Comparison of ENCODE assay signal across 13 cellular contexts in genomic region chr12:121892673-121893561, GRCh38. TPM values are rescaled to one million over a fixed set of nuclear protein-coding genes. Genes with fewer than 3 reads are reported as not detected.
DNase-seq lines count a peak whose midpoint lies in the region; ATAC-seq and TF ChIP-seq lines count a peak whose summit lies in the region.
"Had no signal": no experiment of that assay in that cellular context is flagged by ENCODE, and none has a peak within 500 bp of the region (broad histone marks: within the 10 kb centered on the region; RNA-seq: fewer than 3 reads in every experiment).

No MANE protein-coding gene starts in this region.

- TF ChIP-seq CTCF in PC-3 (conservative IDR thresholded peaks at IDR 0.05; ENCODE audit: low read depth, low read length) (no peak), endodermal cell (conservative IDR thresholded peaks at IDR 0.05) (no peak), type B pancreatic cell (conservative IDR thresholded peaks at IDR 0.05) (no peak)

- H2AFZ ChIP-seq in PC-3 (ENCODE audit: low read length), result no peak overlapping the region

- CTCF ChIA-PET in activated naive CD4-positive, alpha-beta T cell treated with anti-CD3 and anti-CD28 coated beads for 36 hours (lab: Charles Lee), result interaction anchor here (0.6 to 2.1 kb wide), 8 partner anchors 25 to 185 kb away, joined by 3 to 14 read pairs (median 5); partner anchors contain the start of genes CFAP251, RHOF and TMEM120B
- CTCF ChIA-PET in PC-3 (lab: Charles Lee), result interaction anchor here (0.5 to 1.6 kb wide), 5 partner anchors 31 to 127 kb away, joined by 3 to 11 read pairs (median 5); no protein-coding TSS in a partner anchor

- H3K9me3 Mint-ChIP-seq in activated naive CD4-positive, alpha-beta T cell treated with anti-CD3 and anti-CD28 coated beads for 36 hours, result no peaks in the 10 kb centered on the region
- H3K9me3 Mint-ChIP-seq in endodermal cell (peaks cover 2% of the 10 kb centered on the region), type B pancreatic cell (no peaks in the 10 kb centered on the region)

- no peaks in the 10 kb centered on the region for H3K9me2 ChIP-seq in PC-3 (replicated peaks; ENCODE audit: low read length)

- peaks cover 12% of the 10 kb centered on the region; the same call in 1 of the 2 replicates for H4K20me1 ChIP-seq in PC-3 (ENCODE audit: low read length)

- H3F3A ChIP-seq in PC-3 (ENCODE audit: low read length, unreplicated experiment), result peaks cover 5% of the 10 kb centered on the region

- H3K9ac ChIP-seq in PC-3 (ENCODE audit: low read length), result no peak overlapping the region
- no peak overlapping the region for H3K9ac ChIP-seq in endodermal cell (ENCODE audit: extremely low read depth, low read length, poor library complexity, severe bottlenecking)

- peak overlapping the region; percentile 83 for H3K27ac Mint-ChIP-seq in activated naive CD4-positive, alpha-beta T cell treated with anti-CD3 and anti-CD28 coated beads for 36 hours
- no peak overlapping the region for H3K27ac Mint-ChIP-seq in endodermal cell
- H3K27ac Mint-ChIP-seq in type B pancreatic cell, result peak overlapping the region; percentile 86

- POLR2A ChIA-PET in PC-3 (lab: Charles Lee; ENCODE audit: unreplicated experiment), result interaction anchor here (0.6 kb wide), 1 partner anchor 93 kb away, joined by 5 read pairs; no protein-coding TSS in a partner anchor

- peaks cover 24% of the 10 kb centered on the region for H3K36me3 Mint-ChIP-seq in activated naive CD4-positive, alpha-beta T cell treated with anti-CD3 and anti-CD28 coated beads for 36 hours (ENCODE audit: low read depth)
- H3K36me3 Mint-ChIP-seq in endodermal cell (ENCODE audit: low read depth) (peaks cover 36% of the 10 kb centered on the region), type B pancreatic cell (peaks cover 14% of the 10 kb centered on the region)

- H3K36me3 ChIP-seq in PC-3 (ENCODE audit: low read depth, low read length), result peaks cover 33% of the 10 kb centered on the region
- peaks cover 37% of the 10 kb centered on the region for H3K36me3 ChIP-seq in endodermal cell (ENCODE audit: control insufficient read depth, insufficient read depth, low read length)

- H3K4me1 ChIP-seq in PC-3 (ENCODE audit: insufficient read depth, low read length), result peaks cover 30% of the 10 kb centered on the region
- H3K4me1 ChIP-seq in endodermal cell (ENCODE audit: control insufficient read depth, insufficient read depth, low read length), result peaks cover 11% of the 10 kb centered on the region

- no peaks in the 10 kb centered on the region for H3K27me3 ChIP-seq in PC-3 (ENCODE audit: low read length)
- H3K27me3 ChIP-seq in endodermal cell (ENCODE audit: control insufficient read depth, insufficient read depth, low read length, poor library complexity, severe bottlenecking), result no peaks in the 10 kb centered on the region

- peak; percentile 14 for ATAC-seq in PC-3
- no peak for ATAC-seq in HG03457 (IDR thresholded peaks at IDR 0.05; ENCODE audit: unreplicated experiment)

- 94% methylated on average over 13 of the region's 13 CpGs for WGBS in endodermal cell (ENCODE audit: insufficient coverage in 1 of 2, insufficient read length in 1 of 2), 2 experiments

- peaks cover 48% of the 10 kb centered on the region for H3K4me1 Mint-ChIP-seq in activated naive CD4-positive, alpha-beta T cell treated with anti-CD3 and anti-CD28 coated beads for 36 hours (ENCODE audit: low read depth)
- H3K4me1 Mint-ChIP-seq in endodermal cell (peaks cover 27% of the 10 kb centered on the region), type B pancreatic cell (ENCODE audit: unreplicated experiment) (peaks cover 33% of the 10 kb centered on the region)

- no TSS peak for BruUV-seq in PC-3 (replicated peaks; lab: Mats Ljungman, UMichigan)

- peak overlapping the region; percentile 60 for H3K4me2 ChIP-seq in PC-3 (ENCODE audit: low read length)

- no peak for DNase-seq in activated naive CD4-positive, alpha-beta T cell treated with anti-CD3 and anti-CD28 coated beads for 36 hours
- no peak for DNase-seq in activated naive CD4-positive, alpha-beta T cell treated with Interleukin-2 at 50 U/mL for 16 hours
- DNase-seq in PC-3 (peak; percentile 16), endodermal cell (peak; percentile 50), type B pancreatic cell (ENCODE audit: extremely low spot score, unreplicated experiment) (no peak), pons (ENCODE audit: low spot score) (no peak), NCI-H748 treated with DMSO at 0.1 percent for 48 hours (lab: John Stamatoyannopoulos, UW) (no peak)
- DNase-seq: anterior cingulate cortex, NCI-H2171 had no signal

- peak overlapping the region; percentile 37 for H3K27ac ChIP-seq in PC-3 (ENCODE audit: low read length)
- H3K27ac ChIP-seq in endodermal cell (ENCODE audit: low read depth, low read length), result no peak overlapping the region

- no peak overlapping the region for H3K4me3 Mint-ChIP-seq in activated naive CD4-positive, alpha-beta T cell treated with anti-CD3 and anti-CD28 coated beads for 36 hours
- H3K4me3 Mint-ChIP-seq in endodermal cell (no peak overlapping the region), type B pancreatic cell (no peak overlapping the region)

- H3K4me3 ChIP-seq in PC-3 (ENCODE audit: low read length) (no peak overlapping the region), endodermal cell (ENCODE audit: low read length) (no peak overlapping the region)
- H3K4me3 ChIP-seq: GM12878 had no signal

- no peaks in the 10 kb centered on the region for H3K9me3 ChIP-seq in PC-3 (ENCODE audit: low read length)
- no peaks in the 10 kb centered on the region for H3K9me3 ChIP-seq in endodermal cell (ENCODE audit: control insufficient read depth, low read length)

- peaks cover 76% of the 10 kb centered on the region for H3K79me2 ChIP-seq in PC-3 (ENCODE audit: low read length)

- intact Hi-C loops in activated naive CD4-positive, alpha-beta T cell treated with anti-CD3 and anti-CD28 coated beads for 36 hours (cut with micrococcal nuclease), result no loop called here
- intact Hi-C loops in PC-3 (cut with micrococcal nuclease), result no loop called here

- H3K27me3 Mint-ChIP-seq in activated naive CD4-positive, alpha-beta T cell treated with anti-CD3 and anti-CD28 coated beads for 36 hours (ENCODE audit: low read depth), result no peaks in the 10 kb centered on the region
- H3K27me3 Mint-ChIP-seq in endodermal cell (ENCODE audit: insufficient read depth) (peaks cover 10% of the 10 kb centered on the region), type B pancreatic cell (no peaks in the 10 kb centered on the region)

RNA-seq across cellular contexts. Expression of gene PSMD9, which starts 4.3 kb away (rescaled TPM):
- 10 to 100 TPM; 56.6 to 60.6 TPM for total RNA-seq in activated naive CD4-positive, alpha-beta T cell treated with anti-CD3 and anti-CD28 coated beads for 36 hours
- total RNA-seq in PC-3 (2014; rRNA removed), result 241 and 258 TPM in 2 replicates
- 10 to 100 TPM; 41.4 to 50.9 TPM for total RNA-seq in endodermal cell
- 52.0 TPM for polyA plus RNA-seq in endodermal cell (2013, experiment 1 of 2)
- polyA plus RNA-seq in endodermal cell (2013, experiment 2 of 2), result 53.1 TPM
- total RNA-seq in type B pancreatic cell (ENCODE audit: low replicate concordance), result 41.8 and 43.0 TPM in 2 replicates

RNA-seq across cellular contexts. Expression of gene CFAP251, which starts 25.5 kb away (rescaled TPM):
- total RNA-seq in activated naive CD4-positive, alpha-beta T cell treated with anti-CD3 and anti-CD28 coated beads for 36 hours, result under 1 TPM; 0.20 to 0.62 TPM
- total RNA-seq in PC-3 (2014; rRNA removed) (3.2 and 11.5 TPM in 2 replicates), endodermal cell (10 to 100 TPM in 1 of 2 donors, 1 to 10 TPM in 1; 3.4 to 11.2 TPM), type B pancreatic cell (ENCODE audit: low replicate concordance) (2.6 and 3.3 TPM in 2 replicates)
- polyA plus RNA-seq in endodermal cell (2013, experiment 1 of 2), result 2.8 TPM
- 2.8 TPM for polyA plus RNA-seq in endodermal cell (2013, experiment 2 of 2)

RNA-seq across cellular contexts. Expression of gene HPD, which starts 34.3 kb away (rescaled TPM):
- total RNA-seq in activated naive CD4-positive, alpha-beta T cell treated with anti-CD3 and anti-CD28 coated beads for 36 hours, result not detected
- total RNA-seq in PC-3 (2014; rRNA removed), result not detected in 2 replicates
- under 1 TPM; 0.55 to 0.71 TPM for total RNA-seq in endodermal cell
- polyA plus RNA-seq in endodermal cell (2013, experiment 1 of 2), result 0.32 TPM
- 0.21 TPM for polyA plus RNA-seq in endodermal cell (2013, experiment 2 of 2)
- 0.92 TPM in 1 of 2 replicates, not detected in the other for total RNA-seq in type B pancreatic cell (ENCODE audit: low replicate concordance)
- total RNA-seq: dermis microvascular lymphatic vessel endothelial cell, skeletal muscle tissue had no signal

Comparison
In these comparisons a context has a peak if more than half of its experiments do, and no peak if none do; other contexts are left out.
1. DNase-seq: peak in PC-3 (single experiment) and endodermal cell (single experiment); none in activated naive CD4-positive, alpha-beta T cell treated with anti-CD3 and anti-CD28 coated beads for 36 hours (single experiment), activated naive CD4-positive, alpha-beta T cell treated with Interleukin-2 at 50 U/mL for 16 hours (single experiment), type B pancreatic cell (single experiment), pons (single experiment) and NCI-H748 treated with DMSO at 0.1 percent for 48 hours (single experiment).